ENCODE assay signal across 1 cellular context in the genomic region with DNA sequence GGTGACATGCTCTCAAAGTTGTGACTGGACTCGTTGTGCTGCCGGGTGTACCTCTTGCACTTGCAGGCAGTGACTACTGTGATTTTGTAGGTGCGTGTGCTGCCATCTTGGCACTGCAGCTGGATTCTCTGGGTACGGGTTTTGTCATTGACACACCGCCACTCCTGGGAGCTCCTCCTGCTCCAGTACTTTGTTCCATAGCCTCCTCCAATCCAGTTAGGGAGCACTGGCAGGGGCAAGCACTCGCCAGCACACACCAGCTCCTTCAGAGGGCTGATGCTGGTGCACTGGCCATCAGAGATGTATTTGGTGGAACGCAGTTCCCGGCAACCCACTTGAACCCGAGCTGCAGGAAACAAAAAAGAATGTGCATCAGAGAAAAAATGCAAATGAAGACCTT.
TF ChIP-seq lines count a peak whose summit lies in the region.

No MANE protein-coding gene starts in this region.

TF ChIP-seq in H1, 55 proteins besides CTCF, POLR2A, EP300 and RAD21:
- 0 out of 2 replicates have a peak, but pooled peaks have one; percentile 12 for TF ChIP-seq YY1 (IDR thresholded peaks at IDR 0.05; ENCODE audit: low read depth, low read length)
- TF ChIP-seq, protein P1, sequence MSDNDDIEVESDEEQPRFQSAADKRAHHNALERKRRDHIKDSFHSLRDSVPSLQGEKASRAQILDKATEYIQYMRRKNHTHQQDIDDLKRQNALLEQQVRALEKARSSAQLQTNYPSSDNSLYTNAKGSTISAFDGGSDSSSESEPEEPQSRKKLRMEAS (IDR thresholded peaks at IDR 0.05): no peak
